29 cellular contexts compared by ENCODE assay signal in the genomic region with DNA sequence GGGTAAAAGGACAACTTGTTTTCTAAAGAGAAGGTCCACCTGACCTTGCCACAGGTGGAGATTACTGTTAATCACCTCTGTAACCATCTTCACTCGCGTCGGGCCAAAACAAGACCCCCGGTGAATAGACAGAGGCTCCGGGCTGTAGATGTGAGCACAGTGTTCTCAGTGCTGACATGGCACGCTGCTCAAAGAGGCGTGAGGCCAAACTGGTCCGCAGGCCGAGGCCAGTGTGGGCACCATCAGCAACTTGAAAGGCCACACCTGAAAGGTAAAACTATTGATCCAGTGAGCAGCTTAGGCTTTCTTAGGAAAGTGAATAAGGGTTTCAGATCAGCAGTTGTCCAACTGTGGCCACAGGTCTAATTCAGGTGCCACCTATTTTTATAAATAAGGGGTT.
"Had no signal": no experiment of that assay in that cellular context is flagged by ENCODE, and none has a peak within 500 bp of the region (broad histone marks: within the 10 kb centered on the region; RNA-seq: fewer than 3 reads in every experiment).

No MANE protein-coding gene starts in this region.

- H3K36me3 ChIP-seq: ascending aorta, cardiac muscle cell had no signal

- H3K27ac ChIP-seq: ascending aorta, cardiac muscle cell, VCaP had no signal

- H3K9me3 ChIP-seq: ascending aorta had no signal

- H3K4me1 ChIP-seq: ascending aorta had no signal

- ATAC-seq: activated CD4-positive, alpha-beta T cell treated with anti-CD3 and anti-CD28 coated beads for 36 hours; activated CD4-positive, CD25-positive, alpha-beta regulatory T cell treated with anti-CD3 and anti-CD28 coated beads, Interleukin-2, amount 50 U/mL, for 24 hours; activated CD8-positive, alpha-beta memory T cell treated with anti-CD3 and anti-CD28 coated beads, Interleukin-2, amount 10 ng/mL, durations not matched to agents 7 days and 5 days; activated CD8-positive, alpha-beta T cell treated with anti-CD3 and anti-CD28 coated beads, Interleukin-2, amount 10 ng/mL, durations not matched to agents 7 days and 5 days; activated naive CD8-positive, alpha-beta T cell treated with anti-CD3 and anti-CD28 coated beads, Interleukin-2, amount 50 U/mL, for 24 hours; T-cell; T-helper 17 cell; WTC11 had no signal

- H3K4me3 ChIP-seq: ascending aorta, cardiac muscle cell had no signal

- H3K27me3 ChIP-seq: ascending aorta, cardiac muscle cell had no signal

- DNase-seq: activated CD4-positive, alpha-beta memory T cell treated with anti-CD3 and anti-CD28 coated beads, Interleukin-2, amount 10 ng/mL, durations not matched to agents 7 days and 5 days; activated CD4-positive, alpha-beta T cell treated with anti-CD3 and anti-CD28 coated beads for 1 hour; activated CD4-positive, alpha-beta T cell treated with anti-CD3 and anti-CD28 coated beads for 36 hours; activated CD4-positive, alpha-beta T cell treated with anti-CD3 and anti-CD28 coated beads for 48 hours; activated CD4-positive, alpha-beta T cell treated with anti-CD3 and anti-CD28 coated beads, Interleukin-2, amount 10 ng/mL, durations not matched to agents 7 days and 5 days; activated CD4-positive, alpha-beta T cell treated with anti-CD3 and anti-CD28 coated beads, Interleukin-2, amount 50 U/mL, for 48 hours; activated CD4-positive, CD25-positive, alpha-beta regulatory T cell; activated CD8-positive, alpha-beta memory T cell treated with anti-CD3 and anti-CD28 coated beads for 24 hours; activated CD8-positive, alpha-beta memory T cell treated with anti-CD3 and anti-CD28 coated beads, Interleukin-2, amount 10 ng/mL, durations not matched to agents 7 days and 5 days; activated CD8-positive, alpha-beta memory T cell treated with anti-CD3 and anti-CD28 coated beads, Interleukin-2, amount 50 U/mL, for 48 hours; activated CD8-positive, alpha-beta T cell treated with anti-CD3 and anti-CD28 coated beads, Interleukin-2, amount 10 ng/mL, durations not matched to agents 7 days and 5 days; activated effector memory CD4-positive, alpha-beta T cell treated with Interleukin-2 at 50 U/mL for 16 hours; activated gamma-delta T cell; activated naive CD4-positive, alpha-beta T cell treated with anti-CD3 and anti-CD28 coated beads, Interleukin-2, amount 10 ng/mL, durations not matched to agents 7 days and 5 days; activated naive CD4-positive, alpha-beta T cell treated with Interleukin-2 at 50 U/mL for 16 hours; activated naive CD8-positive, alpha-beta T cell treated with anti-CD3 and anti-CD28 coated beads, Interleukin-2, amount 10 ng/mL, durations not matched to agents 7 days and 5 days; activated naive CD8-positive, alpha-beta T cell treated with anti-CD3 and anti-CD28 coated beads, Interleukin-2, amount 50 U/mL, for 24 hours; activated T-cell treated with anti-CD3 and anti-CD28 coated beads, Interleukin-2, amount 50 U/mL, for 24 hours; activated T-cell treated with anti-CD3 and anti-CD28 coated beads, Interleukin-2, amount 50 U/mL, for 48 hours; amygdala; anterior cingulate cortex; central memory CD4-positive, alpha-beta T cell; T-cell; T-helper 17 cell had no signal
